In the genomic region with DNA sequence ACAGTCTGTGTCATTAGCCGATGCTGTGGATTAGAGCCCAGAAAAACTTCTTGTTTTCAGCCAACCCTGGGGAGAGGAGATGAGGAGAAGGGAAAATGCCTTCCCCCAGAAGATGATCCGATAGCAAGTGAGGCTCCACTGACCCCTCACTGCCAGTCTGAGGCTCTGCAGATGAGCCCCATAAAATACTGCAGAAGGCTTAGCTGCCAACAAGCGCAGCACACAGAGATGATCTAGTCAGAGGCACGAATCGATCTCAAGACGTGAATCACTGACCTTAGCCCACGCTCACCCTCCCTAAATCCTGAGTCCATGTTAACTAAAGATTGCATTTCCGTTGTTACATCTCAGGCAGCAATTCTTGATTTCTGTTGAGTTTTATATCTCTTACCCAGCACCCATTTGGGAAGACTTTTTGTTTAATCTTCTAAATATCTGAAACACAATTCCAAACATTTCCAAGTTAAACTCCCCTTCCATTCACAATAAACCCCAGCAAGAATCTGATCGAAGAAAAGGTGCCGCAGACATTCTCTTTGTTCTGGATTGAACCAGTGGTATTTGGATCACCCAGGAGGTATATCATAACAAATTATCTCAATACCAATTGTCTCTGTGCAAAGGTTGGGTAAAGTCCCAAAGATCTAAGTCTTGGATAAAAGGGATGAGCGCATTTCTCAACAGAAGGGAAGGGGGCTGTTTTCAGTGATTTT, we compare ENCODE assay signal across 1 cellular context.
TF ChIP-seq lines count a peak whose summit lies in the region.

No MANE protein-coding gene starts in this region.

TF ChIP-seq in GM23338, 12 proteins besides CTCF, POLR2A, EP300 and RAD21:
- TF ChIP-seq ZNF331 (CRISPR knock-in tag; IDR thresholded peaks at IDR 0.05; ENCODE audit: low read depth) (no peak), CREB1 (CRISPR knock-in tag; IDR thresholded peaks at IDR 0.05; ENCODE audit: low read depth) (no peak)
